ENCODE assay signal across 1 cellular context in genomic region chr2:60873381-60873780, GRCh38.
A peak's percentile ranks its signal among the peaks of the same experiment; 100 is the strongest.
TF ChIP-seq lines count a peak whose summit lies in the region.

No MANE protein-coding gene starts in this region.

TF ChIP-seq in GM12878, 131 proteins besides CTCF, POLR2A, EP300 and RAD21 (continued from another document and continues in another):
- no peak for TF ChIP-seq ZNF687 (IDR thresholded peaks at IDR 0.05)
- TF ChIP-seq SMAD1 (IDR thresholded peaks at IDR 0.05; ENCODE audit: low read depth, partially characterized antibody) = no peak
- TF ChIP-seq MLLT1 (IDR thresholded peaks at IDR 0.05) = no peak
- TF ChIP-seq FOXK2 (IDR thresholded peaks at IDR 0.05) = no peak
- no peak for TF ChIP-seq GABPA (IDR thresholded peaks at IDR 0.05; ENCODE audit: low read depth)
- TF ChIP-seq SRF (IDR thresholded peaks at IDR 0.05; ENCODE audit: low read depth in 2 of 2, low read length in 2 of 2) = no peak
- TF ChIP-seq, protein P1, sequence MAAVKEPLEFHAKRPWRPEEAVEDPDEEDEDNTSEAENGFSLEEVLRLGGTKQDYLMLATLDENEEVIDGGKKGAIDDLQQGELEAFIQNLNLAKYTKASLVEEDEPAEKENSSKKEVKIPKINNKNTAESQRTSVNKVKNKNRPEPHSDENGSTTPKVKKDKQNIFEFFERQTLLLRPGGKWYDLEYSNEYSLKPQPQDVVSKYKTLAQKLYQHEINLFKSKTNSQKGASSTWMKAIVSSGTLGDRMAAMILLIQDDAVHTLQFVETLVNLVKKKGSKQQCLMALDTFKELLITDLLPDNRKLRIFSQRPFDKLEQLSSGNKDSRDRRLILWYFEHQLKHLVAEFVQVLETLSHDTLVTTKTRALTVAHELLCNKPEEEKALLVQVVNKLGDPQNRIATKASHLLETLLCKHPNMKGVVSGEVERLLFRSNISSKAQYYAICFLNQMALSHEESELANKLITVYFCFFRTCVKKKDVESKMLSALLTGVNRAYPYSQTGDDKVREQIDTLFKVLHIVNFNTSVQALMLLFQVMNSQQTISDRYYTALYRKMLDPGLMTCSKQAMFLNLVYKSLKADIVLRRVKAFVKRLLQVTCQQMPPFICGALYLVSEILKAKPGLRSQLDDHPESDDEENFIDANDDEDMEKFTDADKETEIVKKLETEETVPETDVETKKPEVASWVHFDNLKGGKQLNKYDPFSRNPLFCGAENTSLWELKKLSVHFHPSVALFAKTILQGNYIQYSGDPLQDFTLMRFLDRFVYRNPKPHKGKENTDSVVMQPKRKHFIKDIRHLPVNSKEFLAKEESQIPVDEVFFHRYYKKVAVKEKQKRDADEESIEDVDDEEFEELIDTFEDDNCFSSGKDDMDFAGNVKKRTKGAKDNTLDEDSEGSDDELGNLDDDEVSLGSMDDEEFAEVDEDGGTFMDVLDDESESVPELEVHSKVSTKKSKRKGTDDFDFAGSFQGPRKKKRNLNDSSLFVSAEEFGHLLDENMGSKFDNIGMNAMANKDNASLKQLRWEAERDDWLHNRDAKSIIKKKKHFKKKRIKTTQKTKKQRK (IDR thresholded peaks at IDR 0.05; ENCODE audit: low read depth, low read length) = no peak
- TF ChIP-seq, protein P2, sequence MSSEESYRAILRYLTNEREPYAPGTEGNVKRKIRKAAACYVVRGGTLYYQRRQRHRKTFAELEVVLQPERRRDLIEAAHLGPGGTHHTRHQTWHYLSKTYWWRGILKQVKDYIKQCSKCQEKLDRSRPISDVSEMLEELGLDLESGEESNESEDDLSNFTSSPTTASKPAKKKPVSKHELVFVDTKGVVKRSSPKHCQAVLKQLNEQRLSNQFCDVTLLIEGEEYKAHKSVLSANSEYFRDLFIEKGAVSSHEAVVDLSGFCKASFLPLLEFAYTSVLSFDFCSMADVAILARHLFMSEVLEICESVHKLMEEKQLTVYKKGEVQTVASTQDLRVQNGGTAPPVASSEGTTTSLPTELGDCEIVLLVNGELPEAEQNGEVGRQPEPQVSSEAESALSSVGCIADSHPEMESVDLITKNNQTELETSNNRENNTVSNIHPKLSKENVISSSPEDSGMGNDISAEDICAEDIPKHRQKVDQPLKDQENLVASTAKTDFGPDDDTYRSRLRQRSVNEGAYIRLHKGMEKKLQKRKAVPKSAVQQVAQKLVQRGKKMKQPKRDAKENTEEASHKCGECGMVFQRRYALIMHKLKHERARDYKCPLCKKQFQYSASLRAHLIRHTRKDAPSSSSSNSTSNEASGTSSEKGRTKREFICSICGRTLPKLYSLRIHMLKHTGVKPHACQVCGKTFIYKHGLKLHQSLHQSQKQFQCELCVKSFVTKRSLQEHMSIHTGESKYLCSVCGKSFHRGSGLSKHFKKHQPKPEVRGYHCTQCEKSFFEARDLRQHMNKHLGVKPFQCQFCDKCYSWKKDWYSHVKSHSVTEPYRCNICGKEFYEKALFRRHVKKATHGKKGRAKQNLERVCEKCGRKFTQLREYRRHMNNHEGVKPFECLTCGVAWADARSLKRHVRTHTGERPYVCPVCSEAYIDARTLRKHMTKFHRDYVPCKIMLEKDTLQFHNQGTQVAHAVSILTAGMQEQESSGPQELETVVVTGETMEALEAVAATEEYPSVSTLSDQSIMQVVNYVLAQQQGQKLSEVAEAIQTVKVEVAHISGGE (CRISPR knock-in tag; IDR thresholded peaks at IDR 0.05) = no peak
- peak; percentile 62; the same call in 1 of the 2 replicates for TF ChIP-seq BMI1 (IDR thresholded peaks at IDR 0.05; ENCODE audit: borderline replicate concordance)
- no peak for TF ChIP-seq MYB (IDR thresholded peaks at IDR 0.05; ENCODE audit: borderline replicate concordance, low read depth, low read length)
- TF ChIP-seq MEF2A (IDR thresholded peaks at IDR 0.05; ENCODE audit: insufficient read depth, low read depth, low read length) = peak; percentile 80
- TF ChIP-seq CBFB (IDR thresholded peaks at IDR 0.05; ENCODE audit: low read depth) = 0 out of 2 replicates have a peak, but pooled peaks have one; percentile 12
- TF ChIP-seq NR2F1 (conservative IDR thresholded peaks at IDR 0.05) = peak; percentile 45; the same call in 1 of the 2 replicates
- TF ChIP-seq, protein P3, sequence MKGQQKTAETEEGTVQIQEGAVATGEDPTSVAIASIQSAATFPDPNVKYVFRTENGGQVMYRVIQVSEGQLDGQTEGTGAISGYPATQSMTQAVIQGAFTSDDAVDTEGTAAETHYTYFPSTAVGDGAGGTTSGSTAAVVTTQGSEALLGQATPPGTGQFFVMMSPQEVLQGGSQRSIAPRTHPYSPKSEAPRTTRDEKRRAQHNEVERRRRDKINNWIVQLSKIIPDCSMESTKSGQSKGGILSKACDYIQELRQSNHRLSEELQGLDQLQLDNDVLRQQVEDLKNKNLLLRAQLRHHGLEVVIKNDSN (IDR thresholded peaks at IDR 0.05; ENCODE audit: borderline replicate concordance, extremely low read length, insufficient read depth, low read depth, low read length) = no peak
- no peak for TF ChIP-seq IRF5 (IDR thresholded peaks at IDR 0.05; ENCODE audit: borderline replicate concordance)
- TF ChIP-seq POLR2AphosphoS5 (IDR thresholded peaks at IDR 0.05; ENCODE audit: low read length) = no peak
- TF ChIP-seq NRF1 (conservative IDR thresholded peaks at IDR 0.05; ENCODE audit: low read depth, low read length) = no peak
- TF ChIP-seq TBL1XR1 (IDR thresholded peaks at IDR 0.05; ENCODE audit: low read depth, low read length) = peak; percentile 85
- no peak for TF ChIP-seq CBX5 (IDR thresholded peaks at IDR 0.05; ENCODE audit: low read depth)
- TF ChIP-seq RFX5 (IDR thresholded peaks at IDR 0.05; ENCODE audit: low read depth, low read length) = no peak
- TF ChIP-seq ATF7 (IDR thresholded peaks at IDR 0.05; ENCODE audit: low read depth) = peak; percentile 70
- peak; percentile 93 for TF ChIP-seq JUNB (IDR thresholded peaks at IDR 0.05)
- no peak for TF ChIP-seq EGR1 (IDR thresholded peaks at IDR 0.05; ENCODE audit: borderline replicate concordance in 1 of 2, low read depth in 2 of 2, low read length in 2 of 2)
- TF ChIP-seq ZZZ3 (IDR thresholded peaks at IDR 0.05; ENCODE audit: control insufficient read depth, insufficient read length, low read depth) = no peak
- no peak for TF ChIP-seq SMAD5 (IDR thresholded peaks at IDR 0.05; ENCODE audit: low read depth)
- TF ChIP-seq, protein P4, sequence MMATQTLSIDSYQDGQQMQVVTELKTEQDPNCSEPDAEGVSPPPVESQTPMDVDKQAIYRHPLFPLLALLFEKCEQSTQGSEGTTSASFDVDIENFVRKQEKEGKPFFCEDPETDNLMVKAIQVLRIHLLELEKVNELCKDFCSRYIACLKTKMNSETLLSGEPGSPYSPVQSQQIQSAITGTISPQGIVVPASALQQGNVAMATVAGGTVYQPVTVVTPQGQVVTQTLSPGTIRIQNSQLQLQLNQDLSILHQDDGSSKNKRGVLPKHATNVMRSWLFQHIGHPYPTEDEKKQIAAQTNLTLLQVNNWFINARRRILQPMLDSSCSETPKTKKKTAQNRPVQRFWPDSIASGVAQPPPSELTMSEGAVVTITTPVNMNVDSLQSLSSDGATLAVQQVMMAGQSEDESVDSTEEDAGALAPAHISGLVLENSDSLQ (IDR thresholded peaks at IDR 0.05) = no peak
- TF ChIP-seq ESRRA (IDR thresholded peaks at IDR 0.05; ENCODE audit: low read length) = no peak
- TF ChIP-seq BCL11A (IDR thresholded peaks at IDR 0.05; ENCODE audit: low read depth, low read length) = peak; percentile 89
- TF ChIP-seq ZNF622 (IDR thresholded peaks at IDR 0.05) = no peak
- 0 out of 4 replicates have a peak, but pooled peaks of 1 of the 2 experiments have one; percentile 43 for TF ChIP-seq CEBPB (IDR thresholded peaks at IDR 0.05; ENCODE audit: borderline replicate concordance in 1 of 2, low read depth in 2 of 2, low read length in 2 of 2)
- TF ChIP-seq CHD2 (IDR thresholded peaks at IDR 0.05; ENCODE audit: borderline replicate concordance, low read depth, low read length) = no peak
- TF ChIP-seq TARDBP (IDR thresholded peaks at IDR 0.05; ENCODE audit: borderline replicate concordance) = no peak
- no peak for TF ChIP-seq ZNF274 (IDR thresholded peaks at IDR 0.05; ENCODE audit: insufficient read depth, insufficient read length)
- no peak for TF ChIP-seq ZNF207 (IDR thresholded peaks at IDR 0.05; ENCODE audit: borderline replicate concordance)
- TF ChIP-seq CHD1 (IDR thresholded peaks at IDR 0.05; ENCODE audit: low read depth, low read length) = no peak
- TF ChIP-seq LARP7 (IDR thresholded peaks at IDR 0.05) = no peak
- no peak for TF ChIP-seq NFXL1 (IDR thresholded peaks at IDR 0.05; ENCODE audit: borderline replicate concordance)
- TF ChIP-seq EED (IDR thresholded peaks at IDR 0.05; ENCODE audit: low read depth) = peak; percentile 22; the same call in 1 of the 2 replicates
- no peak for TF ChIP-seq NR2C2 (IDR thresholded peaks at IDR 0.05; ENCODE audit: borderline replicate concordance, control insufficient read depth, insufficient read length, low read depth)
- no peak for TF ChIP-seq RB1 (IDR thresholded peaks at IDR 0.05; ENCODE audit: borderline replicate concordance)
- no peak for TF ChIP-seq TCF3 (IDR thresholded peaks at IDR 0.05; ENCODE audit: borderline replicate concordance, insufficient read depth, low read depth, low read length)
- TF ChIP-seq YBX1 (IDR thresholded peaks at IDR 0.05) = no peak
- no peak for TF ChIP-seq E2F8 (IDR thresholded peaks at IDR 0.05; ENCODE audit: low read depth, partially characterized antibody)
- TF ChIP-seq, protein P5, sequence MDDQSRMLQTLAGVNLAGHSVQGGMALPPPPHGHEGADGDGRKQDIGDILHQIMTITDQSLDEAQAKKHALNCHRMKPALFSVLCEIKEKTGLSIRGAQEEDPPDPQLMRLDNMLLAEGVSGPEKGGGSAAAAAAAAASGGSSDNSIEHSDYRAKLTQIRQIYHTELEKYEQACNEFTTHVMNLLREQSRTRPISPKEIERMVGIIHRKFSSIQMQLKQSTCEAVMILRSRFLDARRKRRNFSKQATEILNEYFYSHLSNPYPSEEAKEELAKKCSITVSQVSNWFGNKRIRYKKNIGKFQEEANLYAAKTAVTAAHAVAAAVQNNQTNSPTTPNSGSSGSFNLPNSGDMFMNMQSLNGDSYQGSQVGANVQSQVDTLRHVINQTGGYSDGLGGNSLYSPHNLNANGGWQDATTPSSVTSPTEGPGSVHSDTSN (IDR thresholded peaks at IDR 0.05; ENCODE audit: insufficient replicate concordance, low read depth, low read length) = no peak
- no peak for TF ChIP-seq NFYA (IDR thresholded peaks at IDR 0.05; ENCODE audit: borderline replicate concordance, low read depth, low read length)
